Comparison of ENCODE assay signal across 8 cellular contexts in the genomic region with DNA sequence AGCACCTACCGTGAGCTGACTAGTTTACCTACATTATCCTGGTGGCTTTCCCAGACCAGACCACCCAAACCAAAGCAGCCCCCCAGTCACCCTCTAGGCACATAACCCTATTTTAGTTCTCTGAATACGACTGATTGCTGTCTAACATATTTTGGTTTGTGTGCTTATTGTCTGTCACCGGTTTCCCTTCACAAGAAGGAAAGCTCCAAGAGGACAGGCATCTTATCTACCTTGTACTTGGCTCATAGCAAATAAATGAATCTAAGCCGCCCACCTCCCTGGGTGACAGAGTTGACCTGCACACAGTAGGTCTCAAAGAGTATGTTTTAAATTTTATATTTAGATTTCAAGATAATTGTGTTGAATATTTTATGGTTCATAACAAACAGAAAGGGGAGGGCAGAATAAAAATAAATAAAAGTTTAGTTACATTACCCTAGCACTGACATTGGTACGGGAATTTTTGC. TPM values are rescaled to one million over a fixed set of nuclear protein-coding genes. Genes with fewer than 3 reads are reported as not detected.
A peak's percentile ranks its signal among the peaks of the same experiment; 100 is the strongest.
DNase-seq lines count a peak whose midpoint lies in the region; ATAC-seq and TF ChIP-seq lines count a peak whose summit lies in the region.

No MANE protein-coding gene starts in this region.

- in situ Hi-C loops in HAP-1 (cut with MboI; ENCODE audit: low sequenced_read_pairs) = no loop called here

- TF ChIP-seq CTCF in VCaP (conservative IDR thresholded peaks at IDR 0.05) (no peak), foreskin keratinocyte (conservative IDR thresholded peaks at IDR 0.05) (no peak)

- no peak for ATAC-seq in foreskin keratinocyte
- no peak for ATAC-seq in HG02623 (IDR thresholded peaks at IDR 0.05; ENCODE audit: unreplicated experiment)

- H3K4me3 ChIP-seq in HAP-1 (peak overlapping the region; percentile 87), skeletal muscle tissue (ENCODE audit: low read length in 3 of 3) (peak overlapping the region; percentile 88 to 96 (median 90))

- peak overlapping the region; percentile 93 for H3K27ac ChIP-seq in VCaP
- H3K27ac ChIP-seq in foreskin keratinocyte = peak overlapping the region; percentile 55
- peak overlapping the region; percentile 82 for H3K27ac ChIP-seq in skeletal muscle tissue (ENCODE audit: low read depth, low read length)

- H3K36me3 ChIP-seq in HAP-1 (replicated peaks) (peaks cover 20% of the 10 kb centered on the region), skeletal muscle tissue (ENCODE audit: control insufficient read depth in 3 of 3, insufficient read depth in 3 of 3, low read length in 3 of 3) (peaks cover 2 to 18% (median 3%) of the 10 kb centered on the region in 3 donors)

- peak overlapping the region; percentile 85 to 88 (median 87) for H3K9ac ChIP-seq in skeletal muscle tissue (ENCODE audit: low read depth in 1 of 3, low read length in 3 of 3)

- H3K9me3 ChIP-seq in HAP-1 (no peaks in the 10 kb centered on the region; the same call in 1 of the 2 replicates), skeletal muscle tissue (ENCODE audit: control insufficient read depth in 3 of 3, low read length in 3 of 3) (no peaks in the 10 kb centered on the region)

- peaks cover 14% of the 10 kb centered on the region for H3K4me1 ChIP-seq in HAP-1
- H3K4me1 ChIP-seq in foreskin keratinocyte = peaks cover 30% of the 10 kb centered on the region
- peaks cover 29 to 45% (median 44%) of the 10 kb centered on the region in 3 donors for H3K4me1 ChIP-seq in skeletal muscle tissue (ENCODE audit: control insufficient read depth in 3 of 3, insufficient read depth in 3 of 3, low read length in 3 of 3)

- no peaks in the 10 kb centered on the region for H3K27me3 ChIP-seq in HAP-1 (ENCODE audit: low read depth)
- H3K27me3 ChIP-seq in foreskin keratinocyte = no peaks in the 10 kb centered on the region
- H3K27me3 ChIP-seq in skeletal muscle tissue (ENCODE audit: control insufficient read depth in 3 of 3, insufficient read depth in 3 of 3, low read length in 3 of 3) = no peaks in the 10 kb centered on the region

- DNase-seq in HAP-1 (ENCODE audit: low spot score in 2 of 2) (no peak), foreskin keratinocyte (no peak), NCI-H1694 treated with DMSO at 0.1 percent for 48 hours (lab: John Stamatoyannopoulos, UW) (no peak), anterior cingulate cortex (lab: John Stamatoyannopoulos, UW) (no peak), NCI-H2227 treated with DMSO at 0.1 percent for 48 hours (lab: John Stamatoyannopoulos, UW) (no peak)

RNA-seq across cellular contexts. Expression of a gene that starts 0.9 kb away (rescaled TPM):
- 162 and 163 TPM in 2 replicates for total RNA-seq in foreskin keratinocyte
- 233 and 268 TPM in 2 replicates for polyA plus RNA-seq in foreskin keratinocyte
- 304 TPM for total RNA-seq in skeletal muscle tissue
